11 cellular contexts compared by ENCODE assay signal in genomic region chr12:96514328-96514727, GRCh38. TPM values are rescaled to one million over a fixed set of nuclear protein-coding genes. Genes with fewer than 3 reads are reported as not detected.
DNase-seq lines count a peak whose midpoint lies in the region; ATAC-seq and TF ChIP-seq lines count a peak whose summit lies in the region.
"Had no signal": no experiment of that assay in that cellular context is flagged by ENCODE, and none has a peak within 500 bp of the region (broad histone marks: within the 10 kb centered on the region; RNA-seq: fewer than 3 reads in every experiment).

No MANE protein-coding gene starts in this region.

- TF ChIP-seq EP300 in sigmoid colon (IDR thresholded peaks at IDR 0.05), result no peak

- ATAC-seq in GM19043 (IDR thresholded peaks at IDR 0.05; ENCODE audit: low read depth, unreplicated experiment) (peak; percentile 80), HG02763 (IDR thresholded peaks at IDR 0.05; ENCODE audit: unreplicated experiment) (peak; percentile 73)

- H3K9me3 ChIP-seq in sigmoid colon, result no peaks in the 10 kb centered on the region

- H3K4me1 ChIP-seq in sigmoid colon, result peaks cover 0 to 38% (median 22%) of the 10 kb centered on the region in 4 donors

- WGBS in sigmoid colon, 2 donors, result 48 to 58% methylated on average over 3 of the region's 3 CpGs

- in situ Hi-C loops in brain microvascular endothelial cell (cut with HindIII; ENCODE audit: low pct_ligation_motif_present, low sequenced_read_pairs), result loop anchor here (25.0 kb wide), 2 partner anchors 102 to 452 kb away; partner anchors contain the start of gene CDK17

- no peak overlapping the region for H3K4me3 ChIP-seq in sigmoid colon
- no peak overlapping the region for H3K4me3 ChIP-seq in brain microvascular endothelial cell (ENCODE audit: low read depth, low read length)
- no peak overlapping the region for H3K4me3 ChIP-seq in H7 (ENCODE audit: insufficient read depth, low read depth, low read length)
- H3K4me3 ChIP-seq: hepatocyte had no signal

- no peaks in the 10 kb centered on the region for H3K36me3 ChIP-seq in sigmoid colon
- H3K36me3 ChIP-seq in brain microvascular endothelial cell (replicated peaks), result no peaks in the 10 kb centered on the region
- no peaks in the 10 kb centered on the region for H3K36me3 ChIP-seq in H7 (replicated peaks; ENCODE audit: control insufficient read depth, insufficient read depth, low read length)

- no peaks in the 10 kb centered on the region for H3K27me3 ChIP-seq in sigmoid colon
- H3K27me3 ChIP-seq in brain microvascular endothelial cell (replicated peaks), result no peaks in the 10 kb centered on the region
- H3K27me3 ChIP-seq in H7 (ENCODE audit: control insufficient read depth, insufficient read depth, low read length), result no peaks in the 10 kb centered on the region
- H3K27me3 ChIP-seq: hepatocyte had no signal

- no peak for TF ChIP-seq POLR2A in sigmoid colon (IDR thresholded peaks at IDR 0.05)

- TF ChIP-seq CTCF in sigmoid colon (IDR thresholded peaks at IDR 0.05), result no peak
- TF ChIP-seq CTCF in brain microvascular endothelial cell (IDR thresholded peaks at IDR 0.05; ENCODE audit: low read depth, low read length, missing control alignments), result no peak

- peak overlapping the region in 3 of 4 donors; percentile 10 to 58 (median 50) for H3K27ac ChIP-seq in sigmoid colon
- H3K27ac ChIP-seq in brain microvascular endothelial cell, result no peak overlapping the region
- H3K27ac ChIP-seq: hepatocyte had no signal

- DNase-seq in NCI-H69 (lab: John Stamatoyannopoulos, UW) (peak; percentile 14), sigmoid colon (no peak), cardiac septum (ENCODE audit: low spot score) (no peak), brain microvascular endothelial cell (no peak), H7 (no peak)
- no peak for DNase-seq in activated naive CD4-positive, alpha-beta T cell treated with Interleukin-2 at 50 U/mL for 16 hours
- DNase-seq: activated naive CD4-positive, alpha-beta T cell treated with anti-CD3 and anti-CD28 coated beads, Interleukin-2, amount 50 U/mL, for 16 hours; NCI-H1436 treated with DMSO at 0.1 percent for 48 hours had no signal

- intact Hi-C loops in sigmoid colon (cut with DNase I) (loop anchor here (2.0 kb wide), 1 partner anchor 114 kb away; the partner anchor contains the start of gene CDK17), cardiac septum (cut with DNase I) (loop anchor here (10.0 kb wide), 1 partner anchor 300 kb away; no protein-coding TSS in a partner anchor)

RNA-seq across cellular contexts. Expression of gene CFAP54, which starts 25.0 kb away (rescaled TPM):
- 10 to 100 TPM in 1 of 4 donors, 1 to 10 TPM in 3; 1.1 to 10.5 (median 4.1) TPM for total RNA-seq in sigmoid colon
- under 1 TPM in 1 of 3 donors, not detected in 2; 0.07 TPM for polyA plus RNA-seq in sigmoid colon
- 0.48 TPM for total RNA-seq in cardiac septum
- not detected in 2 replicates for total RNA-seq in H7 (2014; rRNA removed; shearing (Covaris generic))
